13 cellular contexts compared by ENCODE assay signal in genomic region chr20:32822189-32822588, GRCh38. TPM values are rescaled to one million over a fixed set of nuclear protein-coding genes. Genes with fewer than 3 reads are reported as not detected.
DNase-seq lines count a peak whose midpoint lies in the region; ATAC-seq and TF ChIP-seq lines count a peak whose summit lies in the region.
"Had no signal": no experiment of that assay in that cellular context is flagged by ENCODE, and none has a peak within 500 bp of the region (broad histone marks: within the 10 kb centered on the region; RNA-seq: fewer than 3 reads in every experiment).

No MANE protein-coding gene starts in this region.

- H3K27ac Mint-ChIP-seq in activated T-helper 17 cell treated with anti-CD3 and anti-CD28 coated beads, Interleukin-2, amount 50 U/mL, for 72 hours: peak overlapping the region; percentile 42
- peak overlapping the region; percentile 12 to 99 (median 96) for H3K27ac Mint-ChIP-seq in immature natural killer cell

- peaks cover 28% of the 10 kb centered on the region for H3K4me1 Mint-ChIP-seq in activated T-helper 17 cell treated with anti-CD3 and anti-CD28 coated beads, Interleukin-2, amount 50 U/mL, for 72 hours
- H3K4me1 Mint-ChIP-seq in immature natural killer cell: peaks cover 49 to 60% of the 10 kb centered on the region in 2 donors

- H3K4me3 ChIP-seq in cardiac muscle cell (no peak overlapping the region), urinary bladder (ENCODE audit: low read depth, low read length) (no peak overlapping the region), lower leg skin (ENCODE audit: low read depth, poor library complexity, severe bottlenecking) (no peak overlapping the region)

- TF ChIP-seq CTCF in cardiac muscle cell (IDR thresholded peaks at IDR 0.05; ENCODE audit: low read depth, low read length) (no peak), lower leg skin (IDR thresholded peaks at IDR 0.05) (no peak)

- intact Hi-C loops in cardiac septum (cut with DNase I) (no loop called here), lower leg skin (cut with DNase I; ENCODE audit: low total_unique reads) (no loop called here)

- peaks cover 9% of the 10 kb centered on the region for H3K4me1 ChIP-seq in cardiac muscle cell (ENCODE audit: low read depth)
- no peaks in the 10 kb centered on the region for H3K4me1 ChIP-seq in urinary bladder (ENCODE audit: insufficient read depth)

- H3K9me3 Mint-ChIP-seq in activated T-helper 17 cell treated with anti-CD3 and anti-CD28 coated beads, Interleukin-2, amount 50 U/mL, for 72 hours: no peaks in the 10 kb centered on the region
- H3K9me3 Mint-ChIP-seq in immature natural killer cell: no peaks in the 10 kb centered on the region

- no peaks in the 10 kb centered on the region for H3K27me3 Mint-ChIP-seq in activated T-helper 17 cell treated with anti-CD3 and anti-CD28 coated beads, Interleukin-2, amount 50 U/mL, for 72 hours
- H3K27me3 Mint-ChIP-seq in immature natural killer cell (ENCODE audit: low read depth in 3 of 3): peaks cover 7 to 22% (median 10%) of the 10 kb centered on the region in 3 donors

- 61% methylated on average over 5 of the region's 5 CpGs for WGBS in urinary bladder
- WGBS in lower leg skin, 2 donors: 55 to 59% methylated on average over 5 of the region's 5 CpGs

- H3K4me3 Mint-ChIP-seq in activated T-helper 17 cell treated with anti-CD3 and anti-CD28 coated beads, Interleukin-2, amount 50 U/mL, for 72 hours: peak overlapping the region; percentile 96
- H3K4me3 Mint-ChIP-seq in immature natural killer cell: peak overlapping the region in 4 of 5 donors; percentile 34 to 98 (median 96)

- peaks cover 27% of the 10 kb centered on the region for H3K36me3 Mint-ChIP-seq in activated T-helper 17 cell treated with anti-CD3 and anti-CD28 coated beads, Interleukin-2, amount 50 U/mL, for 72 hours (ENCODE audit: low read depth)
- H3K36me3 Mint-ChIP-seq in immature natural killer cell: peaks cover 4 to 6% (median 4%) of the 10 kb centered on the region in 3 donors

- H3K27ac ChIP-seq in cardiac muscle cell: peak overlapping the region; percentile 6
- H3K27ac ChIP-seq in urinary bladder (ENCODE audit: low read depth): peak overlapping the region; percentile 7

- ATAC-seq in activated T-helper 17 cell treated with anti-CD3 and anti-CD28 coated beads, Interleukin-2, amount 50 U/mL, for 72 hours (replicated peaks): no peak
- ATAC-seq in HG03571 (IDR thresholded peaks at IDR 0.05; ENCODE audit: unreplicated experiment): no peak
- ATAC-seq: left lung had no signal

- no peak for DNase-seq in cardiac muscle cell (ENCODE audit: low read depth in 1 of 2, low spot score in 1 of 2)
- DNase-seq in cardiac septum (ENCODE audit: low spot score): no peak
- DNase-seq in immature natural killer cell: no peak
- DNase-seq in GF-D8 (lab: John Stamatoyannopoulos, UW): no peak
- no peak for DNase-seq in lower leg skin (ENCODE audit: low spot score in 2 of 2)
- DNase-seq: left lung, NCI-H524 treated with DMSO at 0.1 percent for 48 hours, retina had no signal

- no peak for TF ChIP-seq POLR2A in lower leg skin (IDR thresholded peaks at IDR 0.05)

- H3K9me3 ChIP-seq in cardiac muscle cell (ENCODE audit: low read depth): no peaks in the 10 kb centered on the region
- H3K9me3 ChIP-seq: left lung had no signal

- no peaks in the 10 kb centered on the region for H3K27me3 ChIP-seq in cardiac muscle cell
- H3K27me3 ChIP-seq: left lung had no signal

- H3K36me3 ChIP-seq in cardiac muscle cell (peaks cover 8% of the 10 kb centered on the region), urinary bladder (ENCODE audit: insufficient read depth) (no peaks in the 10 kb centered on the region)

RNA-seq across cellular contexts. Expression of gene MAPRE1, which starts 2.4 kb away (rescaled TPM):
- total RNA-seq in cardiac muscle cell (106 and 117 TPM in 2 replicates), cardiac septum (71.7 TPM), urinary bladder (86.5 TPM), lower leg skin (10 to 100 TPM; 44.6 to 60.2 (median 52.8) TPM)
- polyA plus RNA-seq in cardiac muscle cell (103 and 127 TPM in 2 replicates), immature natural killer cell (100 to 1,000 TPM; 137 to 218 (median 150) TPM), urinary bladder (84.7 TPM)
- total RNA-seq in activated T-helper 17 cell treated with anti-CD3 and anti-CD28 coated beads, Interleukin-2, amount 50 U/mL, for 72 hours: 100 to 1,000 TPM in 1 of 2 donors, 10 to 100 TPM in 1; 77.3 to 141 TPM

RNA-seq across cellular contexts. Expression of gene EFCAB8, which starts 36.5 kb away (rescaled TPM):
- total RNA-seq in cardiac muscle cell (not detected in 2 replicates), cardiac septum (not detected), urinary bladder (0.95 TPM), lower leg skin (not detected)
- polyA plus RNA-seq in cardiac muscle cell (0.54 TPM in 1 of 2 replicates, not detected in the other), immature natural killer cell (under 1 TPM in 1 of 3 donors, not detected in 2; 0.20 TPM), urinary bladder (0.11 TPM)
- under 1 TPM; 0.19 to 0.45 TPM for total RNA-seq in activated T-helper 17 cell treated with anti-CD3 and anti-CD28 coated beads, Interleukin-2, amount 50 U/mL, for 72 hours
- total RNA-seq: frontal cortex had no signal
- polyA plus RNA-seq: BJ had no signal
